16 cellular contexts compared by ENCODE assay signal in the genomic region with DNA sequence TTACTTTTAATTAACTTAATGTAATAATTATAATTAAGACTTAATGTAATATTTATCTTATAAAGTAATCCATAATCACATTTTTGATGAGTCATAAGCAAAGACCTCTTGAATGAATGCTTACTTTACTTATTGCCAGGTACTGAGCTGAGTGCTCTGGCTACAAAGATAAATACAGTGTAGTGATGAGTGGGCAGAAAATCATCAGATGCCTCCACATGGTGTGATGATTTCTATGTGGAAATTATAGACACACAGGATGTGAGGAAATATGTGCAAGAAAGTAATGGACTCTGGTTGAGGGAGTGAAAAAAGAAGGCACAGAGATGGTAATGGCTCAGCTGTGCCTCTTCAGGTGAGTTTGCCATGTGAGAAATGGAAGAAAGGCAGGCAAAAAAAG.
"Had no signal": no experiment of that assay in that cellular context is flagged by ENCODE, and none has a peak within 500 bp of the region (broad histone marks: within the 10 kb centered on the region; RNA-seq: fewer than 3 reads in every experiment).

No MANE protein-coding gene starts in this region.

- H3K36me3 Mint-ChIP-seq: activated naive CD8-positive, alpha-beta T cell treated with anti-CD3 and anti-CD28 coated beads, Interleukin-2, amount 10 ng/mL, durations not matched to agents 7 days and 5 days; immature natural killer cell; naive thymus-derived CD8-positive, alpha-beta T cell; stimulated activated memory B cell treated with anti-CD40 and anti-IgM and Interleukin-4, amounts not matched to agents 10 μg/mL and 1 μg/mL and 100 μg/mL, for 72 hours had no signal

- H3K4me3 Mint-ChIP-seq: activated naive CD8-positive, alpha-beta T cell treated with anti-CD3 and anti-CD28 coated beads, Interleukin-2, amount 10 ng/mL, durations not matched to agents 7 days and 5 days; immature natural killer cell; naive thymus-derived CD8-positive, alpha-beta T cell; stimulated activated memory B cell treated with anti-CD40 and anti-IgM and Interleukin-4, amounts not matched to agents 10 μg/mL and 1 μg/mL and 100 μg/mL, for 72 hours; T-helper 17 cell had no signal

- H3K27me3 ChIP-seq: gastroesophageal sphincter, heart right ventricle, sigmoid colon, spleen, upper lobe of right lung had no signal

- H3K27ac ChIP-seq: gastroesophageal sphincter, heart right ventricle, sigmoid colon, spleen, upper lobe of right lung, VCaP had no signal

- H3K36me3 ChIP-seq: gastroesophageal sphincter, heart right ventricle, sigmoid colon, spleen, upper lobe of right lung had no signal

- DNase-seq: activated CD4-positive, alpha-beta T cell treated with anti-CD3 and anti-CD28 coated beads, Interleukin-2, amount 50 U/mL, for 48 hours; activated naive CD8-positive, alpha-beta T cell treated with anti-CD3 and anti-CD28 coated beads, Interleukin-2, amount 10 ng/mL, durations not matched to agents 7 days and 5 days; amygdala; heart right ventricle; immature natural killer cell; mesendoderm; naive thymus-derived CD8-positive, alpha-beta T cell; sigmoid colon; spleen; stimulated activated CD4-positive, alpha-beta T cell treated with anti-CD3 and anti-CD28 coated beads, Interleukin-4, amount 100 ng/mL, for 4 hours; T-helper 17 cell; upper lobe of right lung had no signal

- H3K4me1 Mint-ChIP-seq: activated naive CD8-positive, alpha-beta T cell treated with anti-CD3 and anti-CD28 coated beads, Interleukin-2, amount 10 ng/mL, durations not matched to agents 7 days and 5 days; immature natural killer cell; T-helper 17 cell had no signal

- H3K9me3 ChIP-seq: gastroesophageal sphincter, heart right ventricle, sigmoid colon, spleen, upper lobe of right lung had no signal

- H3K4me1 ChIP-seq: spleen, upper lobe of right lung had no signal

- H3K4me3 ChIP-seq: gastroesophageal sphincter, heart right ventricle, sigmoid colon, spleen, upper lobe of right lung had no signal

- H3K9me3 Mint-ChIP-seq: immature natural killer cell; stimulated activated memory B cell treated with anti-CD40 and anti-IgM and Interleukin-4, amounts not matched to agents 10 μg/mL and 1 μg/mL and 100 μg/mL, for 72 hours had no signal

- ATAC-seq: gastroesophageal sphincter; heart right ventricle; naive thymus-derived CD8-positive, alpha-beta T cell; stimulated activated memory B cell treated with anti-CD40 and anti-IgM and Interleukin-4, amounts not matched to agents 10 μg/mL and 1 μg/mL and 100 μg/mL, for 72 hours; T-helper 17 cell; upper lobe of right lung had no signal

- FAIRE-seq: colon had no signal

- H3K27me3 Mint-ChIP-seq: stimulated activated memory B cell treated with anti-CD40 and anti-IgM and Interleukin-4, amounts not matched to agents 10 μg/mL and 1 μg/mL and 100 μg/mL, for 72 hours had no signal

- H3K27ac Mint-ChIP-seq: activated naive CD8-positive, alpha-beta T cell treated with anti-CD3 and anti-CD28 coated beads, Interleukin-2, amount 10 ng/mL, durations not matched to agents 7 days and 5 days; immature natural killer cell; naive thymus-derived CD8-positive, alpha-beta T cell; stimulated activated memory B cell treated with anti-CD40 and anti-IgM and Interleukin-4, amounts not matched to agents 10 μg/mL and 1 μg/mL and 100 μg/mL, for 72 hours; T-helper 17 cell had no signal
